ENCODE assay signal across 17 cellular contexts in the genomic region with DNA sequence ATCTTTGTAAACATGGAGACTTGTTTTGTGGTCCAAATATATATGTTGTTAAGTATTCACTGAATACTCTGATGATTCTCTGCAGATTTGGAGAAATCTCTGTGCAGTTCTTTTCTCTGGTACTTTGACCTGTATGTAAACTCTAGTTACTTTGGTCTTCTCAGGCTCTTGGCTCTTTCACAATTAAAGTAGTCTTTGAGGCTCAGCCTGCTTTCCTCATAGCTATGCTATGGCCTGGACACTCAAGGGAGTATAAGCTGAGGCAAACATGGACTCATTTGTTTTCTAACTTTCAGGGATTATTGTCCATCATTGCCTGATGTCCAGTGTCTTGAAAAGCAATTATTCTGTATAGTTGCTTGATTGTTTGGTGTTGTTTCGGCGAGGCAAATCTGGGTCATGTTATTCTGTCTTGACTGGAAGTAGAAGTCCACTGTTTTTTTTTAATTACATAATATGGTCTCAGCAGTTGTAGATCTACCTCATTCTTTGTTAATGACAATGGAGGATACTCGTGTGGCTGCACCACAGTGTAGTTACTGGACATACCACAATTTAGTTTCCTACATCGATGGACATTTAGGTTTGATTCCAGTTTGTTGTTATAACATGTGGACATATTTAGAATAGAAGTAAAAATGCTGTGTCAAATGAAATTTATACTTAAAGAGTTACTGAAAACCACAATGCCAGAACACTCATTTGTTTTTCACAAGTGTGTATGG. TPM values are rescaled to one million over a fixed set of nuclear protein-coding genes. Genes with fewer than 3 reads are reported as not detected.
A peak's percentile ranks its signal among the peaks of the same experiment; 100 is the strongest.
DNase-seq lines count a peak whose midpoint lies in the region; ATAC-seq and TF ChIP-seq lines count a peak whose summit lies in the region.
"Had no signal": no experiment of that assay in that cellular context is flagged by ENCODE, and none has a peak within 500 bp of the region (broad histone marks: within the 10 kb centered on the region; RNA-seq: fewer than 3 reads in every experiment).

No MANE protein-coding gene starts in this region.

- ATAC-seq in SK-N-SH treated with all-trans-retinoic acid at 6 μM for 48 hours: no peak
- ATAC-seq: activated CD4-positive, alpha-beta T cell treated with anti-CD3 and anti-CD28 coated beads for 36 hours; stimulated activated memory B cell treated with anti-CD40 and anti-IgM and Interleukin-4, amounts not matched to agents 10 μg/mL and 1 μg/mL and 100 μg/mL, for 72 hours had no signal

- no peak for TF ChIP-seq EP300 in SK-N-SH (IDR thresholded peaks at IDR 0.05; ENCODE audit: borderline replicate concordance in 1 of 2, low read depth in 1 of 2, low read length in 1 of 2)

- H3K27ac Mint-ChIP-seq in progenitor cell of endocrine pancreas: peak overlapping the region; percentile 57
- H3K27ac Mint-ChIP-seq: activated CD4-positive, alpha-beta T cell treated with anti-CD3 and anti-CD28 coated beads for 36 hours; dendritic cell treated with granulocyte-macrophage colony-stimulating factor and Interleukin-4, amounts not matched to agents 40 ng/mL and 50 ng/mL, for 4 days; stimulated activated memory B cell treated with anti-CD40 and anti-IgM and Interleukin-4, amounts not matched to agents 10 μg/mL and 1 μg/mL and 100 μg/mL, for 72 hours had no signal

- H3K9me3 Mint-ChIP-seq in progenitor cell of endocrine pancreas (ENCODE audit: low read depth): peaks cover 3% of the 10 kb centered on the region
- H3K9me3 Mint-ChIP-seq: stimulated activated memory B cell treated with anti-CD40 and anti-IgM and Interleukin-4, amounts not matched to agents 10 μg/mL and 1 μg/mL and 100 μg/mL, for 72 hours had no signal

- H3K36me3 ChIP-seq in SK-N-SH (replicated peaks in 1 of 2; ENCODE audit: control insufficient read depth in 1 of 2, insufficient read depth in 2 of 2, low read length in 1 of 2) (peaks cover 23 to 88% of the 10 kb centered on the region in 2 experiments), adipocyte (ENCODE audit: control insufficient read depth, insufficient read depth, low read length, severe bottlenecking) (peaks cover 40% of the 10 kb centered on the region)
- H3K36me3 ChIP-seq in effector memory CD4-positive, alpha-beta T cell (ENCODE audit: control insufficient read depth, insufficient read depth, low read length): peaks cover 11% of the 10 kb centered on the region

- no peak overlapping the region for H2AFZ ChIP-seq in SK-N-SH (ENCODE audit: low read depth)

- H3K36me3 Mint-ChIP-seq in progenitor cell of endocrine pancreas (ENCODE audit: insufficient read depth): peaks cover 46% of the 10 kb centered on the region

- TF ChIP-seq CTCF in SK-N-SH (IDR thresholded peaks at IDR 0.05): no peak
- TF ChIP-seq CTCF in fibroblast of villous mesenchyme (IDR thresholded peaks at IDR 0.05; ENCODE audit: insufficient read depth, low read depth, low read length): no peak
- TF ChIP-seq CTCF in progenitor cell of endocrine pancreas (IDR thresholded peaks at IDR 0.05; ENCODE audit: unreplicated experiment): no peak
- no peak for TF ChIP-seq CTCF in GM20000 (IDR thresholded peaks at IDR 0.05; ENCODE audit: extremely low read depth, missing control alignments)

- H3K27me3 ChIP-seq in SK-N-SH (ENCODE audit: insufficient read depth) (no peaks in the 10 kb centered on the region), adipocyte (replicated peaks; ENCODE audit: control insufficient read depth, insufficient read depth, low read length) (no peaks in the 10 kb centered on the region)
- no peaks in the 10 kb centered on the region for H3K27me3 ChIP-seq in effector memory CD4-positive, alpha-beta T cell (replicated peaks; ENCODE audit: control insufficient read depth, insufficient read depth, low read length, poor library complexity, severe bottlenecking)
- H3K27me3 ChIP-seq: BLaER1 treated with 17β-estradiol and CSF1 and Interleukin-3, amounts not matched to agents 10 nM and 100 nM had no signal

- H3K9me2 ChIP-seq in SK-N-SH: no peaks in the 10 kb centered on the region

- CTCF ChIA-PET in SK-N-SH (lab: Yijun Ruan, JAX): interaction anchor here (1.0 kb wide), 1 partner anchor 17 kb away, joined by 3 read pairs; no protein-coding TSS in a partner anchor

- no peak overlapping the region for H3K4me2 ChIP-seq in SK-N-SH

- H3F3A ChIP-seq in SK-N-SH (replicated peaks; ENCODE audit: insufficient read depth): peaks cover 19% of the 10 kb centered on the region

- WGBS in SK-N-SH (ENCODE audit: low lambda C conversion rate): 100% methylated on average over 4 of the region's 4 CpGs

- no peak for DNase-seq in SK-N-SH
- peak; percentile 42 for DNase-seq in adipocyte (ENCODE audit: low read depth)
- peak; percentile 47 for DNase-seq in fibroblast of villous mesenchyme (ENCODE audit: low read depth)
- no peak for DNase-seq in progenitor cell of endocrine pancreas (ENCODE audit: low spot score, unreplicated experiment)
- DNase-seq in GM20000 (ENCODE audit: low spot score): no peak
- no peak for DNase-seq in effector CD4-positive, alpha-beta T cell
- DNase-seq in effector memory CD4-positive, alpha-beta T cell: no peak
- DNase-seq: activated CD4-positive, alpha-beta T cell treated with anti-CD3 and anti-CD28 coated beads for 36 hours; activated gamma-delta T cell; NCI-H1436 treated with DMSO at 0.1 percent for 48 hours; NCI-H2171 treated with DMSO at 0.1 percent for 48 hours; nephron progenitor cell had no signal

- H3K27ac ChIP-seq in SK-N-SH (ENCODE audit: low read depth in 2 of 2, low read length in 1 of 2): no peak overlapping the region
- H3K27ac ChIP-seq in effector memory CD4-positive, alpha-beta T cell (ENCODE audit: insufficient read depth, low read length, poor library complexity, severe bottlenecking): no peak overlapping the region
- H3K27ac ChIP-seq: epithelial cell of prostate had no signal

- H3K27me3 Mint-ChIP-seq in progenitor cell of endocrine pancreas: no peaks in the 10 kb centered on the region
- H3K27me3 Mint-ChIP-seq: activated CD4-positive, alpha-beta T cell treated with anti-CD3 and anti-CD28 coated beads for 36 hours; dendritic cell treated with granulocyte-macrophage colony-stimulating factor and Interleukin-4, amounts not matched to agents 40 ng/mL and 50 ng/mL, for 4 days; stimulated activated memory B cell treated with anti-CD40 and anti-IgM and Interleukin-4, amounts not matched to agents 10 μg/mL and 1 μg/mL and 100 μg/mL, for 72 hours had no signal

- H3K4me3 ChIP-seq in SK-N-SH (ENCODE audit: low read depth in 2 of 2, low read length in 1 of 2) (no peak overlapping the region), adipocyte (ENCODE audit: low read length) (no peak overlapping the region), fibroblast of villous mesenchyme (ENCODE audit: low read depth, low read length) (no peak overlapping the region)
- H3K4me3 ChIP-seq in effector memory CD4-positive, alpha-beta T cell (ENCODE audit: insufficient read depth, low read depth, low read length, poor library complexity, severe bottlenecking): no peak overlapping the region
- H3K4me3 ChIP-seq: BLaER1 treated with 17β-estradiol and CSF1 and Interleukin-3, amounts not matched to agents 10 nM and 100 nM had no signal

- H3K9me3 ChIP-seq in SK-N-SH (no peaks in the 10 kb centered on the region; the same call in 1 of the 2 replicates), adipocyte (ENCODE audit: control insufficient read depth, low read length) (no peaks in the 10 kb centered on the region)
- H3K9me3 ChIP-seq in effector memory CD4-positive, alpha-beta T cell (ENCODE audit: control insufficient read depth, low read length): no peaks in the 10 kb centered on the region

- H3K4me3 Mint-ChIP-seq in progenitor cell of endocrine pancreas (ENCODE audit: low read depth): no peak overlapping the region
- H3K4me3 Mint-ChIP-seq: activated CD4-positive, alpha-beta T cell treated with anti-CD3 and anti-CD28 coated beads for 36 hours; dendritic cell treated with granulocyte-macrophage colony-stimulating factor and Interleukin-4, amounts not matched to agents 40 ng/mL and 50 ng/mL, for 4 days; nephron progenitor cell; stimulated activated memory B cell treated with anti-CD40 and anti-IgM and Interleukin-4, amounts not matched to agents 10 μg/mL and 1 μg/mL and 100 μg/mL, for 72 hours had no signal

- H3K9ac ChIP-seq in SK-N-SH (no peak overlapping the region), adipocyte (ENCODE audit: low read length) (no peak overlapping the region)
- H3K9ac ChIP-seq: BLaER1 treated with 17β-estradiol and CSF1 and Interleukin-3, amounts not matched to agents 10 nM and 100 nM had no signal

- POLR2A ChIA-PET in SK-N-SH (lab: Yijun Ruan, JAX): no interaction called here

- H3K4me1 ChIP-seq in SK-N-SH (ENCODE audit: control insufficient read depth in 1 of 2, insufficient read depth in 2 of 2, low read depth in 1 of 2, low read length in 1 of 2) (no peaks in the 10 kb centered on the region; a peak in 1 of 4 replicates), adipocyte (ENCODE audit: control insufficient read depth, insufficient read depth, low read length) (peaks cover 12% of the 10 kb centered on the region)
- H3K4me1 ChIP-seq in effector memory CD4-positive, alpha-beta T cell (ENCODE audit: control insufficient read depth, insufficient read depth, low read length, poor library complexity, severe bottlenecking): peaks cover 4% of the 10 kb centered on the region

- no peak for TF ChIP-seq RAD21 in SK-N-SH (IDR thresholded peaks at IDR 0.05; ENCODE audit: low read length)

- H3K4me1 Mint-ChIP-seq in progenitor cell of endocrine pancreas (ENCODE audit: low read depth): peaks cover 19% of the 10 kb centered on the region
- H3K4me1 Mint-ChIP-seq: nephron progenitor cell had no signal

- peaks cover 100% of the 10 kb centered on the region for H3K79me2 ChIP-seq in SK-N-SH (ENCODE audit: insufficient read depth)

- H4K20me1 ChIP-seq in SK-N-SH (ENCODE audit: insufficient read depth): peaks cover 63% of the 10 kb centered on the region

TF ChIP-seq in SK-N-SH treated with all-trans-retinoic acid at 6 μM for 48 hours, 23 proteins besides CTCF, POLR2A, EP300 and RAD21:
- TF ChIP-seq ZFP30 (CRISPR knock-in tag; IDR thresholded peaks at IDR 0.05) (no peak), ZNF8 (CRISPR knock-in tag; IDR thresholded peaks at IDR 0.05) (peak; percentile 87)

TF ChIP-seq in SK-N-SH, 30 proteins besides CTCF, POLR2A, EP300 and RAD21 (continues in another document):
- TF ChIP-seq MXI1 (IDR thresholded peaks at IDR 0.05; ENCODE audit: low read depth, low read length) (no peak), POLR2AphosphoS5 (IDR thresholded peaks at IDR 0.05; ENCODE audit: low read depth, low read length) (no peak), MEF2A (IDR thresholded peaks at IDR 0.05; ENCODE audit: borderline replicate concordance, low read depth) (no peak), FOXJ3 (CRISPR knock-in tag; IDR thresholded peaks at IDR 0.05) (no peak), NFIC (IDR thresholded peaks at IDR 0.05; ENCODE audit: borderline replicate concordance) (no peak)

RNA-seq across cellular contexts. Expression of gene PTBP2, which starts 9.2 kb away (rescaled TPM):
- polyA plus RNA-seq in SK-N-SH (2012; rRNA removed): 7.3 and 9.8 TPM in 2 replicates
- polyA plus RNA-seq in SK-N-SH (2012; cell fraction: cytosol; rRNA removed): 7.4 and 9.0 TPM in 2 replicates
- 22.5 and 37.8 TPM in 2 replicates for polyA plus RNA-seq in SK-N-SH (2012; cell fraction: nucleus; rRNA removed)
- total RNA-seq in fibroblast of villous mesenchyme (14.2 and 15.8 TPM in 2 replicates), progenitor cell of endocrine pancreas (91.2 and 91.8 TPM in 2 replicates)

Comparison
In these comparisons a context has a peak if more than half of its experiments do, and no peak if none do; other contexts are left out.
1. DNase-seq: peak in adipocyte (single experiment) and fibroblast of villous mesenchyme (single experiment); none in SK-N-SH (single experiment), progenitor cell of endocrine pancreas (single experiment), GM20000 (single experiment), effector CD4-positive, alpha-beta T cell (single experiment) and effector memory CD4-positive, alpha-beta T cell (0 of 3).